In genomic region chr16:2883027-2883846, GRCh38 we compare ENCODE assay signal across 8 cellular contexts. TPM values are rescaled to one million over a fixed set of nuclear protein-coding genes. Genes with fewer than 3 reads are reported as not detected.
DNase-seq lines count a peak whose midpoint lies in the region; ATAC-seq and TF ChIP-seq lines count a peak whose summit lies in the region.

FLYWCH2 (plus strand) TSS chr16:2883215; CDS start chr16:2896450, 13,235 bp downstream.

- peak; percentile 81 for DNase-seq in DMS53 treated with DMSO at 0.1 percent for 48 hours (lab: John Stamatoyannopoulos, UW; ENCODE audit: unreplicated experiment)
- peak; percentile 99 to 100 (median 100) for DNase-seq in Peyer's patch
- peak; percentile 100 for DNase-seq in activated T-cell treated with anti-CD3 and anti-CD28 coated beads, Interleukin-2, amount 50 U/mL, for 48 hours
- peak; percentile 98 for DNase-seq in stimulated activated CD8-positive, alpha-beta memory T cell treated with anti-CD3 and anti-CD28 coated beads, Interleukin-7, amount 100 ng/mL, for 4 hours (ENCODE audit: low read depth in 2 of 2)

- ATAC-seq in GM21737 (IDR thresholded peaks at IDR 0.05; ENCODE audit: unreplicated experiment) (peak; percentile 61), esophagus mucosa (peak; percentile 90)

- H2AFZ ChIP-seq in KMS-11 (ENCODE audit: low read depth) = peak within 1 kb of the TSS; percentile 96

- H3K36me3 ChIP-seq in KMS-11 (ENCODE audit: insufficient read depth) (no peaks in the 10 kb centered on the region), Peyer's patch (no peaks in the 10 kb centered on the region), muscle layer of duodenum (ENCODE audit: control insufficient read depth in 1 of 2, insufficient read depth in 2 of 2, low read length in 2 of 2) (no peaks in the 10 kb centered on the region)

- H3K9ac ChIP-seq in KMS-11 = peak within 1 kb of the TSS; percentile 62

- peak within 1 kb of the TSS; percentile 37 for H3K27ac ChIP-seq in KMS-11
- peak within 1 kb of the TSS; percentile 84 to 97 (median 95) for H3K27ac ChIP-seq in Peyer's patch
- H3K27ac ChIP-seq in muscle layer of duodenum (ENCODE audit: low read length) = peak within 1 kb of the TSS; percentile 71

- H3K27me3 ChIP-seq in KMS-11 (ENCODE audit: insufficient read depth, low read depth) (peaks cover 24% of the 10 kb centered on the region; the same call in 1 of the 2 replicates), Peyer's patch (no peaks in the 10 kb centered on the region), muscle layer of duodenum (ENCODE audit: low read depth, low read length) (no peaks in the 10 kb centered on the region)

- no peak for TF ChIP-seq CTCF in KMS-11 (conservative IDR thresholded peaks at IDR 0.05; ENCODE audit: low read depth, low read length)
- peak in 2 of 6 experiments; percentile 24 to 35 for TF ChIP-seq CTCF in Peyer's patch (IDR thresholded peaks at IDR 0.05)

- H3K9me3 ChIP-seq in Peyer's patch = no peaks in the 10 kb centered on the region
- H3K9me3 ChIP-seq in muscle layer of duodenum (ENCODE audit: control insufficient read depth in 1 of 2, low read length in 2 of 2) = no peaks in the 10 kb centered on the region

- peak within 1 kb of the TSS; percentile 96 for H3K4me2 ChIP-seq in KMS-11

- 0 out of 2 replicates have a peak, but pooled peaks cover 9% of the 10 kb centered on the region for H3K79me2 ChIP-seq in KMS-11 (ENCODE audit: insufficient read depth, low read depth)

- H3K4me3 ChIP-seq in KMS-11 (IDR thresholded peaks at IDR 0.05; ENCODE audit: insufficient read depth, low read depth, low read length) (no peak within 1 kb of the TSS), Peyer's patch (peak within 1 kb of the TSS; percentile 61 to 97 (median 80)), muscle layer of duodenum (ENCODE audit: low read depth in 1 of 2, low read length in 2 of 2) (peak within 1 kb of the TSS; percentile 53 to 74)

- H3K4me1 ChIP-seq in KMS-11 (ENCODE audit: low read depth, poor library complexity, severe bottlenecking) = peaks cover 13% of the 10 kb centered on the region
- peaks cover 0 to 16% (median 5%) of the 10 kb centered on the region in 4 donors for H3K4me1 ChIP-seq in Peyer's patch
- H3K4me1 ChIP-seq in muscle layer of duodenum (ENCODE audit: control insufficient read depth in 1 of 2, insufficient read depth in 2 of 2, low read length in 2 of 2) = peaks cover 4 to 5% of the 10 kb centered on the region in 2 donors

- H4K20me1 ChIP-seq in KMS-11 (ENCODE audit: insufficient read depth) = no peaks in the 10 kb centered on the region

- TF ChIP-seq POLR2A in Peyer's patch (IDR thresholded peaks at IDR 0.05) = peak in 1 of 2 donors; percentile 64

RNA-seq across cellular contexts. Expression of gene FLYWCH2, which starts in this region (rescaled TPM):
- total RNA-seq in Peyer's patch (10 to 100 TPM; 40.8 to 61.3 (median 53.1) TPM), esophagus mucosa (19.5 TPM)

Comparison
In these comparisons a context has a peak if more than half of its experiments do, and no peak if none do; other contexts are left out.
1. H3K27ac ChIP-seq: peak in every context shown above with its lines; median percentile 95 in Peyer's patch; 71 in muscle layer of duodenum; 37 in KMS-11.